In the genomic region with DNA sequence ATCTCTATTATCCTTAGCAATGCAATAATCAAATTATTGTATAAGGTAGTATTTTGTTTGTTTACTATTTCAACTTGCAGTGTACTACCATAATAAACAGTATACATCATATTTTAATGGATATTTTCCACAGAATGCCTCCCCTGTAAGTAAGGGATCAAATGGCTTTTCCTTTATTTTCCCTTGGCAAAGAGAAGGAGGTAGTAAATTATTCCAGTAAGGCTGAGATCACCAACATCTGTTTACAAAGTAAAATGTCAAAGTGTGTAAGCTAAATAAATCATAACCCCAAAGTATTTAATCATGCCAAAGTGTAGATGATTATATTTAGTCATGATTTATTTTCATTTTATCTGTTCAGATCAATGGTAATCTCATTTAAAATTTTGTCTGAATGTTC, we compare ENCODE assay signal across 28 cellular contexts.
"Had no signal": no experiment of that assay in that cellular context is flagged by ENCODE, and none has a peak within 500 bp of the region (broad histone marks: within the 10 kb centered on the region; RNA-seq: fewer than 3 reads in every experiment).

No MANE protein-coding gene starts in this region.

- DNase-seq: activated B cell treated with CpG ODN at 0.5 μM for 24 hours; activated CD4-positive, alpha-beta memory T cell treated with anti-CD3 and anti-CD28 coated beads, Interleukin-2, amount 10 ng/mL, durations not matched to agents 7 days and 5 days; activated CD4-positive, alpha-beta T cell treated with anti-CD3 and anti-CD28 coated beads for 4 hours; activated CD4-positive, alpha-beta T cell treated with anti-CD3 and anti-CD28 coated beads, Interleukin-2, amount 10 ng/mL, durations not matched to agents 7 days and 5 days; activated CD4-positive, alpha-beta T cell treated with anti-CD3 and anti-CD28 coated beads, Interleukin-2, amount 50 U/mL, for 48 hours; activated CD4-positive, CD25-positive, alpha-beta regulatory T cell treated with anti-CD3 and anti-CD28 coated beads, Interleukin-2, amount 50 U/mL, for 72 hours; activated CD8-positive, alpha-beta memory T cell treated with anti-CD3 and anti-CD28 coated beads for 24 hours; activated CD8-positive, alpha-beta memory T cell treated with anti-CD3 and anti-CD28 coated beads, Interleukin-2, amount 10 ng/mL, durations not matched to agents 7 days and 5 days; activated CD8-positive, alpha-beta memory T cell treated with anti-CD3 and anti-CD28 coated beads, Interleukin-2, amount 50 U/mL, for 48 hours; activated CD8-positive, alpha-beta T cell treated with anti-CD3 and anti-CD28 coated beads, Interleukin-2, amount 10 ng/mL, durations not matched to agents 7 days and 5 days; activated effector memory CD4-positive, alpha-beta T cell treated with Interleukin-2 at 50 U/mL for 16 hours; activated gamma-delta T cell; activated naive CD4-positive, alpha-beta T cell treated with anti-CD3 and anti-CD28 coated beads, Interleukin-2, amount 50 U/mL, for 16 hours; activated naive CD4-positive, alpha-beta T cell treated with Interleukin-2 at 50 U/mL for 16 hours; activated naive CD8-positive, alpha-beta T cell treated with anti-CD3 and anti-CD28 coated beads for 36 hours; activated T-cell treated with anti-CD3 and anti-CD28 coated beads, Interleukin-2, amount 50 U/mL, for 24 hours; activated T-cell treated with anti-CD3 and anti-CD28 coated beads, Interleukin-2, amount 50 U/mL, for 48 hours; adrenal gland; amniotic stem cell; aorta; body of pancreas; brain microvascular endothelial cell; central memory CD4-positive, alpha-beta T cell; T-helper 2 cell; T-helper 9 cell had no signal

- FAIRE-seq: astrocyte, colon, TTC549 had no signal
